8 cellular contexts compared by ENCODE assay signal in the genomic region with DNA sequence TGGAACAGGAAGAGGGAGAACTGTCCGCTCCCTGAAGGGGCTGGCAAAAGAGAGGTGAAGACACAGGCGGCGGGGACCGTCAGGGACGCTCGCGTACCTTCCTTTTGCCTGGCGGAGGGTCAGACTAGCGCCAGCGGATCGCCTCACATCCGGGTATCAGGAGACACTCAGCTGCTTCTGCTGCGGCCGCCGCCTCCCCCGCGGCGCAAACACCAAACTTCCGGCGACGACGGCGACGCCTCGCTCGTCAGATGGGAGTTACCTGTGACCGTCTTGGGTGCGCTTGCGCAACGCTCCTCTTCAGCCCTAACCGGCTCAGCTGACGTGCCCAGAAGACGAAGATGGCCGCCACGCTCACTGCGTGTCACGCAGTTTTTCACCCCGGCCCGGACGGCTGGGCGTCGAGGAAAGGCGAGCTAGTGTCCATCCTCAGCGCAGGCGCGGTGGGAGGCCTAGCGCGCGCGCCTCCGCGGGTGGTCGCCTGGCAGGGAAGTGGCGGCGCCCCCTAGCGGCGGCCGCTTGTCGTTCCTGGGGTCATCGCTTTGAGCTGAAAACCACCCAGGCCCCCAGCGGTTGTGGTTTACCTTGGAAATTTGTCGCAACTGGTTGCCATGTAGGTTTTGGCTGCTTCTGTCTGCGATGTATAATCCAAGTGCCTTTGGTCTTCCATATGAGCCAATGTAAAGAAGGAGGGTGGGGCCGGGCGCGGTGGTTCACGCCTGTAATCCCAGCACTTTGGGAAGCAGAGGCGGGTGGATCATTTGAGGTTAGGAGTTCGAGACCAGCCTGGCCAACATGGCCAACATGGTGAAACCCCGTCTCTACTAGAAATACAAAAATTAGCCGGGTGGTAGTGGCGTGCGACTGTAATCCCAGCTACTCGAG. TPM values are rescaled to one million over a fixed set of nuclear protein-coding genes. Genes with fewer than 3 reads are reported as not detected.
DNase-seq lines count a peak whose midpoint lies in the region; ATAC-seq and TF ChIP-seq lines count a peak whose summit lies in the region.

A gene with protein sequence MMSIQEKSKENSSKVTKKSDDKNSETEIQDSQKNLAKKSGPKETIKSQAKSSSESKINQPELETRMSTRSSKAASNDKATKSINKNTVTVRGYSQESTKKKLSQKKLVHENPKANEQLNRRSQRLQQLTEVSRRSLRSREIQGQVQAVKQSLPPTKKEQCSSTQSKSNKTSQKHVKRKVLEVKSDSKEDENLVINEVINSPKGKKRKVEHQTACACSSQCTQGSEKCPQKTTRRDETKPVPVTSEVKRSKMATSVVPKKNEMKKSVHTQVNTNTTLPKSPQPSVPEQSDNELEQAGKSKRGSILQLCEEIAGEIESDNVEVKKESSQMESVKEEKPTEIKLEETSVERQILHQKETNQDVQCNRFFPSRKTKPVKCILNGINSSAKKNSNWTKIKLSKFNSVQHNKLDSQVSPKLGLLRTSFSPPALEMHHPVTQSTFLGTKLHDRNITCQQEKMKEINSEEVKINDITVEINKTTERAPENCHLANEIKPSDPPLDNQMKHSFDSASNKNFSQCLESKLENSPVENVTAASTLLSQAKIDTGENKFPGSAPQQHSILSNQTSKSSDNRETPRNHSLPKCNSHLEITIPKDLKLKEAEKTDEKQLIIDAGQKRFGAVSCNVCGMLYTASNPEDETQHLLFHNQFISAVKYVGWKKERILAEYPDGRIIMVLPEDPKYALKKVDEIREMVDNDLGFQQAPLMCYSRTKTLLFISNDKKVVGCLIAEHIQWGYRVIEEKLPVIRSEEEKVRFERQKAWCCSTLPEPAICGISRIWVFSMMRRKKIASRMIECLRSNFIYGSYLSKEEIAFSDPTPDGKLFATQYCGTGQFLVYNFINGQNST (minus strand): TSS at position 179 of the 885 bp plus-strand sequence. CDS start 25,861 bp downstream, outside the sequence.

- no peaks in the 10 kb centered on the region for H3K9me3 ChIP-seq in gastroesophageal sphincter

- intact Hi-C loops in activated naive CD4-positive, alpha-beta T cell treated with anti-CD3 and anti-CD28 coated beads for 36 hours (cut with micrococcal nuclease): loop anchor here (1.0 to 2.0 kb wide), 4 partner anchors 12 to 490 kb away; a partner anchor contains a TSS

- peak; percentile 96 for ATAC-seq in gastroesophageal sphincter

- peak within 1 kb of the TSS; percentile 96 for H3K27ac Mint-ChIP-seq in activated naive CD4-positive, alpha-beta T cell treated with anti-CD3 and anti-CD28 coated beads for 36 hours

- TF ChIP-seq POLR2A in gastroesophageal sphincter (IDR thresholded peaks at IDR 0.05): peak; percentile 79 to 86

- no peaks in the 10 kb centered on the region for H3K27me3 Mint-ChIP-seq in activated naive CD4-positive, alpha-beta T cell treated with anti-CD3 and anti-CD28 coated beads for 36 hours (ENCODE audit: low read depth)

- TF ChIP-seq CTCF in HFF-Myc (IDR thresholded peaks at IDR 0.05; ENCODE audit: low read depth, low read length, missing control alignments) (peak; percentile 56), gastroesophageal sphincter (IDR thresholded peaks at IDR 0.05) (peak; percentile 96 to 99 (median 98))

- CTCF ChIA-PET in activated naive CD4-positive, alpha-beta T cell treated with anti-CD3 and anti-CD28 coated beads for 36 hours (lab: Charles Lee): interaction anchor here (0.5 to 4.5 kb wide), 20 partner anchors 11 to 406 kb away, joined by 3 to 116 read pairs (median 3); a partner anchor contains a TSS

- peaks cover 0 to 47% (median 6%) of the 10 kb centered on the region in 3 donors for H3K4me1 ChIP-seq in gastroesophageal sphincter

- H3K36me3 ChIP-seq in gastroesophageal sphincter: no peaks in the 10 kb centered on the region

- peak within 1 kb of the TSS; percentile 92 for H3K4me3 Mint-ChIP-seq in activated naive CD4-positive, alpha-beta T cell treated with anti-CD3 and anti-CD28 coated beads for 36 hours

- 17 to 56% methylated on average over 5 to 6 of the region's 74 CpGs for WGBS in gastroesophageal sphincter (ENCODE audit: low coverage in 1 of 2), 2 donors

- H3K27ac ChIP-seq in gastroesophageal sphincter: peak within 1 kb of the TSS; percentile 96 to 98 (median 96)

- H3K9me3 Mint-ChIP-seq in activated naive CD4-positive, alpha-beta T cell treated with anti-CD3 and anti-CD28 coated beads for 36 hours: no peaks in the 10 kb centered on the region

- H3K4me3 ChIP-seq in GM08714 (ENCODE audit: low read length) (peak within 1 kb of the TSS; percentile 86), HFF-Myc (replicated peaks; ENCODE audit: low read depth, low read length) (peak within 1 kb of the TSS; percentile 98), gastroesophageal sphincter (peak within 1 kb of the TSS; percentile 73 to 88)

- H3K27me3 ChIP-seq in gastroesophageal sphincter: no peaks in the 10 kb centered on the region

- no peak for TF ChIP-seq EP300 in gastroesophageal sphincter (IDR thresholded peaks at IDR 0.05)

- peaks cover 26% of the 10 kb centered on the region for H3K4me1 Mint-ChIP-seq in activated naive CD4-positive, alpha-beta T cell treated with anti-CD3 and anti-CD28 coated beads for 36 hours (ENCODE audit: low read depth)

- peaks cover 3% of the 10 kb centered on the region for H3K36me3 Mint-ChIP-seq in activated naive CD4-positive, alpha-beta T cell treated with anti-CD3 and anti-CD28 coated beads for 36 hours (ENCODE audit: low read depth)

- in situ Hi-C loops in SK-MEL-5 (cut with HindIII; ENCODE audit: low pct_unique_long_range_greater_than_20kb, low sequenced_read_pairs): no loop called here

- DNase-seq in HFF-Myc (ENCODE audit: extremely low read depth, low read depth) (peak; percentile 93), MV-4-11 (lab: John Stamatoyannopoulos, UW) (peak; percentile 97), SK-MEL-5 (ENCODE audit: low read depth, low spot score) (peak; percentile 98), non-pigmented ciliary epithelial cell (ENCODE audit: low read depth) (peak; percentile 93), superior temporal gyrus (ENCODE audit: extremely low spot score) (peak; percentile 90)
- peak; percentile 95 for DNase-seq in activated naive CD4-positive, alpha-beta T cell treated with anti-CD3 and anti-CD28 coated beads for 36 hours

RNA-seq across cellular contexts. Expression of the gene that starts here (rescaled TPM):
- 48.6 and 54.4 TPM in 2 replicates for total RNA-seq in SK-MEL-5 (2014; rRNA removed; shearing (Covaris generic))
- 14.7 and 19.8 TPM in 2 replicates for polyA plus RNA-seq in SK-MEL-5 (2015; cell fraction: cytosol; rRNA removed)
- polyA plus RNA-seq in SK-MEL-5 (2015; cell fraction: nucleus; rRNA removed): 27.9 and 46.1 TPM in 2 replicates
- total RNA-seq in activated naive CD4-positive, alpha-beta T cell treated with anti-CD3 and anti-CD28 coated beads for 36 hours: 10 to 100 TPM; 14.3 to 16.7 TPM
- 10 to 100 TPM; 13.2 to 23.4 (median 19.1) TPM for total RNA-seq in gastroesophageal sphincter

Comparison
In these comparisons a context has a peak if more than half of its experiments do, and no peak if none do; other contexts are left out.
1. Peak in every context shown above with its lines: DNase-seq, ATAC-seq, H3K4me3 ChIP-seq and H3K27ac ChIP-seq.